3 cellular contexts compared by ENCODE assay signal in genomic region chr6:156098858-156099257, GRCh38.
TF ChIP-seq lines count a peak whose summit lies in the region.

No MANE protein-coding gene starts in this region.

TF ChIP-seq in A549, 52 proteins besides CTCF, POLR2A, EP300 and RAD21:
- TF ChIP-seq JUN (IDR thresholded peaks at IDR 0.05), result no peak
- TF ChIP-seq EHMT2 (IDR thresholded peaks at IDR 0.05; ENCODE audit: low read depth), result no peak
- peak; percentile 90 for TF ChIP-seq MAFK (IDR thresholded peaks at IDR 0.05; ENCODE audit: partially characterized antibody)
- TF ChIP-seq ZC3H11A (IDR thresholded peaks at IDR 0.05), result no peak

TF ChIP-seq in IMR-90, 13 proteins besides CTCF, POLR2A, EP300 and RAD21:
- no peak for TF ChIP-seq BHLHE40 (IDR thresholded peaks at IDR 0.05; ENCODE audit: low read depth, low read length)
- TF ChIP-seq NFE2L2 (IDR thresholded peaks at IDR 0.05; ENCODE audit: low read depth, low read length), result no peak
- TF ChIP-seq MAFK (IDR thresholded peaks at IDR 0.05; ENCODE audit: low read depth, low read length), result peak; percentile 94
- TF ChIP-seq FOS (IDR thresholded peaks at IDR 0.05; ENCODE audit: low read depth, low read length), result no peak

TF ChIP-seq in H1, 55 proteins besides CTCF, POLR2A, EP300 and RAD21:
- no peak for TF ChIP-seq ATF2 (IDR thresholded peaks at IDR 0.05; ENCODE audit: low read length)
- peak; percentile 72 for TF ChIP-seq MAFK (IDR thresholded peaks at IDR 0.05; ENCODE audit: low read depth, low read length)
- no peak for TF ChIP-seq CHD1 (IDR thresholded peaks at IDR 0.05; ENCODE audit: low read depth, low read length)
